9 cellular contexts compared by ENCODE assay signal in genomic region chr6:35146453-35146852, GRCh38.
DNase-seq lines count a peak whose midpoint lies in the region; ATAC-seq lines count a peak whose summit lies in the region.
"Had no signal": no experiment of that assay in that cellular context is flagged by ENCODE, and none has a peak within 500 bp of the region (broad histone marks: within the 10 kb centered on the region; RNA-seq: fewer than 3 reads in every experiment).

No MANE protein-coding gene starts in this region.

- H3K4me3 Mint-ChIP-seq in stimulated activated naive CD8-positive, alpha-beta T cell treated with anti-CD3 and anti-CD28 coated beads, Interleukin-15, amount 100 ng/mL, for 72 hours: no peak overlapping the region
- H3K4me3 Mint-ChIP-seq: central memory CD8-positive, alpha-beta T cell had no signal

- peak; percentile 60 for ATAC-seq in stimulated activated naive CD8-positive, alpha-beta T cell treated with anti-CD3 and anti-CD28 coated beads, Interleukin-15, amount 100 ng/mL, for 72 hours
- no peak for ATAC-seq in HG02763 (IDR thresholded peaks at IDR 0.05; ENCODE audit: unreplicated experiment)

- H3K27me3 Mint-ChIP-seq in stimulated activated naive CD8-positive, alpha-beta T cell treated with anti-CD3 and anti-CD28 coated beads, Interleukin-15, amount 100 ng/mL, for 72 hours: peaks cover 25% of the 10 kb centered on the region

- peaks cover 28% of the 10 kb centered on the region for H3K4me1 Mint-ChIP-seq in stimulated activated naive CD8-positive, alpha-beta T cell treated with anti-CD3 and anti-CD28 coated beads, Interleukin-15, amount 100 ng/mL, for 72 hours
- H3K4me1 Mint-ChIP-seq: central memory CD8-positive, alpha-beta T cell had no signal

- DNase-seq in stimulated activated CD4-positive, alpha-beta T cell treated with anti-CD3 and anti-CD28 coated beads, Interleukin-12 subunit alpha, Interleukin-12 subunit beta, amount 100 ng/mL, for 48 hours (ENCODE audit: low read depth in 2 of 3, low spot score in 1 of 3): peak in 2 of 3 donors; percentile 14 to 27
- DNase-seq in stimulated activated CD4-positive, alpha-beta T cell treated with anti-CD3 and anti-CD28 coated beads, Interleukin-4, amount 100 ng/mL, for 4 hours: no peak
- DNase-seq in NCI-H1092 treated with DMSO at 0.1 percent for 48 hours (lab: John Stamatoyannopoulos, UW) (peak; percentile 23), amniotic epithelial cell (ENCODE audit: low read depth) (peak; percentile 32), hippocampal formation (lab: John Stamatoyannopoulos, UW) (peak; percentile 41), activated gamma-delta T cell treated with Interleukin-2 at 50 U/mL for 16 hours (no peak)
- peak; percentile 22 to 29 for DNase-seq in stimulated activated naive CD8-positive, alpha-beta T cell treated with anti-CD3 and anti-CD28 coated beads, Interleukin-15, amount 100 ng/mL, for 72 hours

- no peaks in the 10 kb centered on the region for H3K9me3 Mint-ChIP-seq in stimulated activated naive CD8-positive, alpha-beta T cell treated with anti-CD3 and anti-CD28 coated beads, Interleukin-15, amount 100 ng/mL, for 72 hours
- H3K9me3 Mint-ChIP-seq: central memory CD8-positive, alpha-beta T cell had no signal

- H3K27ac Mint-ChIP-seq in stimulated activated naive CD8-positive, alpha-beta T cell treated with anti-CD3 and anti-CD28 coated beads, Interleukin-15, amount 100 ng/mL, for 72 hours: no peak overlapping the region

Comparison
In these comparisons a context has a peak if more than half of its experiments do, and no peak if none do; other contexts are left out.
1. DNase-seq: peak in stimulated activated CD4-positive, alpha-beta T cell treated with anti-CD3 and anti-CD28 coated beads, Interleukin-12 subunit alpha, Interleukin-12 subunit beta, amount 100 ng/mL, for 48 hours (2 of 3), NCI-H1092 treated with DMSO at 0.1 percent for 48 hours (single experiment), amniotic epithelial cell (single experiment), hippocampal formation (2 of 2) and stimulated activated naive CD8-positive, alpha-beta T cell treated with anti-CD3 and anti-CD28 coated beads, Interleukin-15, amount 100 ng/mL, for 72 hours (2 of 2); none in stimulated activated CD4-positive, alpha-beta T cell treated with anti-CD3 and anti-CD28 coated beads, Interleukin-4, amount 100 ng/mL, for 4 hours (0 of 2) and activated gamma-delta T cell treated with Interleukin-2 at 50 U/mL for 16 hours (single experiment).